ENCODE assay signal across 20 cellular contexts in genomic region chr10:72426982-72427381, GRCh38.
DNase-seq lines count a peak whose midpoint lies in the region; ATAC-seq and TF ChIP-seq lines count a peak whose summit lies in the region.
"Had no signal": no experiment of that assay in that cellular context is flagged by ENCODE, and none has a peak within 500 bp of the region (broad histone marks: within the 10 kb centered on the region; RNA-seq: fewer than 3 reads in every experiment).

No MANE protein-coding gene starts in this region.

- POLR2A ChIA-PET in activated CD8-positive, alpha-beta T cell treated with anti-CD3 and anti-CD28 coated beads for 36 hours (lab: Charles Lee): interaction anchor here (0.7 kb wide), 1 partner anchor 425 kb away, joined by 3 read pairs; no protein-coding TSS in a partner anchor

- intact Hi-C loops in mucosa of descending colon (cut with DNase I, micrococcal nuclease): no loop called here
- intact Hi-C loops in activated CD8-positive, alpha-beta T cell treated with anti-CD3 and anti-CD28 coated beads for 36 hours (cut with micrococcal nuclease): no loop called here

- H3K27me3 Mint-ChIP-seq in nephron (ENCODE audit: low read depth): no peaks in the 10 kb centered on the region
- H3K27me3 Mint-ChIP-seq in activated CD8-positive, alpha-beta T cell treated with anti-CD3 and anti-CD28 coated beads for 36 hours: no peaks in the 10 kb centered on the region
- H3K27me3 Mint-ChIP-seq: stimulated activated naive B cell treated with anti-CD40 and anti-IgM and Interleukin-4, amounts not matched to agents 10 μg/mL and 1 μg/mL and 100 μg/mL, for 72 hours had no signal

- CTCF ChIA-PET in activated CD8-positive, alpha-beta T cell treated with anti-CD3 and anti-CD28 coated beads for 36 hours (lab: Charles Lee): no interaction called here

- H3K4me1 Mint-ChIP-seq in nephron: peaks cover 18% of the 10 kb centered on the region
- no peaks in the 10 kb centered on the region for H3K4me1 Mint-ChIP-seq in activated CD8-positive, alpha-beta T cell treated with anti-CD3 and anti-CD28 coated beads for 36 hours (ENCODE audit: low read depth)
- H3K4me1 Mint-ChIP-seq: stimulated activated naive B cell treated with anti-CD40 and anti-IgM and Interleukin-4, amounts not matched to agents 10 μg/mL and 1 μg/mL and 100 μg/mL, for 72 hours had no signal

- H3K9me3 Mint-ChIP-seq in nephron: no peaks in the 10 kb centered on the region
- peaks cover 2% of the 10 kb centered on the region for H3K9me3 Mint-ChIP-seq in activated CD8-positive, alpha-beta T cell treated with anti-CD3 and anti-CD28 coated beads for 36 hours
- H3K9me3 Mint-ChIP-seq: T-helper 2 cell treated with Interferon-gamma antibody and Interleukin-4, amounts not matched to agents 5 μg/mL and 100 μg/mL, for 36 hours had no signal

- no peak for ATAC-seq in GM21723 (IDR thresholded peaks at IDR 0.05; ENCODE audit: unreplicated experiment)
- ATAC-seq in mucosa of descending colon: no peak
- no peak for ATAC-seq in activated CD8-positive, alpha-beta T cell treated with anti-CD3 and anti-CD28 coated beads for 36 hours
- ATAC-seq: HCT116; stimulated activated naive B cell treated with anti-CD40 and anti-IgM and Interleukin-4, amounts not matched to agents 10 μg/mL and 1 μg/mL and 100 μg/mL, for 72 hours; upper lobe of right lung had no signal

- H3K4me3 ChIP-seq in fibroblast of pulmonary artery (replicated peaks; ENCODE audit: low read depth, low read length): no peak overlapping the region
- no peak overlapping the region for H3K4me3 ChIP-seq in mucosa of descending colon
- H3K4me3 ChIP-seq: ascending aorta, lung, upper lobe of right lung had no signal

- DNase-seq in DMS 273 (lab: John Stamatoyannopoulos, UW; ENCODE audit: unreplicated experiment): peak; percentile 81
- DNase-seq in NCI-H524 (lab: John Stamatoyannopoulos, UW): peak; percentile 4 to 68
- peak; percentile 9 for DNase-seq in fibroblast of pulmonary artery (ENCODE audit: low read depth)
- DNase-seq in AML-193 (lab: John Stamatoyannopoulos, UW): no peak
- DNase-seq in mucosa of descending colon: no peak
- DNase-seq in activated CD8-positive, alpha-beta T cell treated with anti-CD3 and anti-CD28 coated beads for 36 hours: no peak
- DNase-seq: activated CD4-positive, alpha-beta T cell treated with anti-CD3 and anti-CD28 coated beads for 1 hour; Caco-2; GDM1; MM.1S; NCI-H2107; SHP77; stimulated activated naive B cell treated with anti-CD40 and anti-IgM and Interleukin-4, amounts not matched to agents 10 μg/mL and 1 μg/mL and 100 μg/mL, for 72 hours; upper lobe of right lung had no signal

- TF ChIP-seq CTCF in fibroblast of pulmonary artery (IDR thresholded peaks at IDR 0.05; ENCODE audit: low read length, missing control alignments) (no peak), nephron (IDR thresholded peaks at IDR 0.05; ENCODE audit: unreplicated experiment in 3 of 3) (no peak), mucosa of descending colon (IDR thresholded peaks at IDR 0.05) (no peak)
- TF ChIP-seq CTCF in activated CD8-positive, alpha-beta T cell treated with anti-CD3 and anti-CD28 coated beads for 36 hours (IDR thresholded peaks at IDR 0.05): no peak

- H3K4me1 ChIP-seq in mucosa of descending colon (ENCODE audit: low read depth): no peaks in the 10 kb centered on the region
- H3K4me1 ChIP-seq: ascending aorta, Caco-2, upper lobe of right lung had no signal

- H3K36me3 Mint-ChIP-seq in nephron (ENCODE audit: low read depth): peaks cover 12% of the 10 kb centered on the region
- peaks cover 14% of the 10 kb centered on the region for H3K36me3 Mint-ChIP-seq in activated CD8-positive, alpha-beta T cell treated with anti-CD3 and anti-CD28 coated beads for 36 hours (ENCODE audit: low read depth)

- H3K27ac Mint-ChIP-seq in nephron: peak overlapping the region; percentile 72 to 80 (median 76)
- H3K27ac Mint-ChIP-seq in activated CD8-positive, alpha-beta T cell treated with anti-CD3 and anti-CD28 coated beads for 36 hours: no peak overlapping the region
- H3K27ac Mint-ChIP-seq: stimulated activated naive B cell treated with anti-CD40 and anti-IgM and Interleukin-4, amounts not matched to agents 10 μg/mL and 1 μg/mL and 100 μg/mL, for 72 hours; T-helper 2 cell treated with Interferon-gamma antibody and Interleukin-4, amounts not matched to agents 5 μg/mL and 100 μg/mL, for 36 hours had no signal

- no peak overlapping the region for H3K4me3 Mint-ChIP-seq in nephron
- H3K4me3 Mint-ChIP-seq in activated CD8-positive, alpha-beta T cell treated with anti-CD3 and anti-CD28 coated beads for 36 hours: no peak overlapping the region
- H3K4me3 Mint-ChIP-seq: stimulated activated naive B cell treated with anti-CD40 and anti-IgM and Interleukin-4, amounts not matched to agents 10 μg/mL and 1 μg/mL and 100 μg/mL, for 72 hours; T-helper 2 cell treated with Interferon-gamma antibody and Interleukin-4, amounts not matched to agents 5 μg/mL and 100 μg/mL, for 36 hours had no signal

- H3K9me3 ChIP-seq in mucosa of descending colon: no peaks in the 10 kb centered on the region
- H3K9me3 ChIP-seq: ascending aorta, Caco-2, upper lobe of right lung had no signal

- H3K36me3 ChIP-seq in mucosa of descending colon (ENCODE audit: low read depth): no peaks in the 10 kb centered on the region

Comparison
In these comparisons a context has a peak if more than half of its experiments do, and no peak if none do; other contexts are left out.
1. DNase-seq: peak in DMS 273 (single experiment), NCI-H524 (2 of 2) and fibroblast of pulmonary artery (single experiment); none in AML-193 (0 of 2), mucosa of descending colon (0 of 3) and activated CD8-positive, alpha-beta T cell treated with anti-CD3 and anti-CD28 coated beads for 36 hours (single experiment).